In the genomic region with DNA sequence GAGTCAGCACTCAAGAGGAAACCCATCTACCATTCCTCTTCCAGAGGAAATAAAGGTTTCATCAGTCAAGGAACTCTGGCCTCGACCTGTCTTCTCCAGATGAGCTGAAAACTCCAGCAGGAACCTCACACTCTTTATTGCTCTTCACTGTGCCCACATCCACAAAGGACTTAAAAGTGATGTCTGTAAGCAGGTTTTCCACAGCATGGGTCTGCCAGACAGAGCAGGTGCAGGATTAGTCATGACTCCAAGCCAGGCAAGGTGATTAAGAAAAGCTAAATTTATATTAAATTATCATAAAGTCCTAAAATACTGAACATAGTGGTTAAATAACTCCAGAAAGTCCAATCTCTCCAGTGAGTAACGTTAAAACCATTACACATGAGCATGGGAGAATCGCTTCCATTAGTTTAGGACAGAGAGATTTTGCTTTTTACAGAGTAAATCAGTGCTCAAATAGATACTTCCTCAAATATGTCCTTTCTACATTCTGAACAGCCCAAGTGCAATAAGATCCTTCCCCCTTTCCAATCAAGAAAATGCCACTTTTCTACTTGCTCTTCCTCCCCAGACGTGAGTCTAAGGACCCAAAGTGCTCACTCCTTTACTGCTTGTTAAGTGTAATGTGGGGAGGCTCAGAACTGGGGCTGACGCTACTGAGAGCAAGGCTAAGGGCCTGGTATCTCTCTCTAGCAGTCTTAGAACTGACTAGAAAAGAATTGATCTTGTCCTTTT, we compare ENCODE assay signal across 32 cellular contexts. TPM values are rescaled to one million over a fixed set of nuclear protein-coding genes. Genes with fewer than 3 reads are reported as not detected.
DNase-seq lines count a peak whose midpoint lies in the region; ATAC-seq and TF ChIP-seq lines count a peak whose summit lies in the region.
"Had no signal": no experiment of that assay in that cellular context is flagged by ENCODE, and none has a peak within 500 bp of the region (broad histone marks: within the 10 kb centered on the region; RNA-seq: fewer than 3 reads in every experiment).

No MANE protein-coding gene starts in this region.

- no peak overlapping the region for H3K4me3 ChIP-seq in right atrium auricular region
- no peak overlapping the region for H3K4me3 ChIP-seq in left lung
- H3K4me3 ChIP-seq in upper lobe of right lung, result no peak overlapping the region
- H3K4me3 ChIP-seq: breast epithelium, colonic mucosa, esophagus squamous epithelium, skin epidermis had no signal

- H3K27ac ChIP-seq in right atrium auricular region, result no peak overlapping the region
- peak overlapping the region in 1 of 2 donors; percentile 45 for H3K27ac ChIP-seq in left lung
- peak overlapping the region; percentile 31 for H3K27ac ChIP-seq in upper lobe of right lung
- H3K27ac ChIP-seq: breast epithelium, colonic mucosa, VCaP had no signal

- intact Hi-C loops in Right ventricle myocardium inferior (cut with DNase I) (no loop called here), left lung (cut with DNase I) (no loop called here), upper lobe of right lung (cut with DNase I) (no loop called here), posterior vena cava (cut with DNase I) (no loop called here)

- H3K9me3 ChIP-seq in right atrium auricular region (no peaks in the 10 kb centered on the region), left lung (no peaks in the 10 kb centered on the region), upper lobe of right lung (no peaks in the 10 kb centered on the region)
- H3K9me3 ChIP-seq: BE2C, breast epithelium, colonic mucosa, esophagus squamous epithelium had no signal

- no peak for TF ChIP-seq CTCF in right atrium auricular region (IDR thresholded peaks at IDR 0.05)
- no peak for TF ChIP-seq CTCF in left lung (IDR thresholded peaks at IDR 0.05)
- no peak for TF ChIP-seq CTCF in upper lobe of right lung (IDR thresholded peaks at IDR 0.05)

- H3K27me3 ChIP-seq in right atrium auricular region (no peaks in the 10 kb centered on the region), left lung (no peaks in the 10 kb centered on the region), upper lobe of right lung (no peaks in the 10 kb centered on the region)
- H3K27me3 ChIP-seq: BE2C, breast epithelium, colonic mucosa, esophagus squamous epithelium had no signal

- ATAC-seq in Right ventricle myocardium inferior (peak; percentile 23), left lung (peak; percentile 46), upper lobe of right lung (peak; percentile 59), HG03108 (IDR thresholded peaks at IDR 0.05; ENCODE audit: unreplicated experiment) (no peak)
- ATAC-seq: effector memory CD8-positive, alpha-beta T cell had no signal

- H3K36me3 ChIP-seq in right atrium auricular region (peaks cover 12% of the 10 kb centered on the region), left lung (no peaks in the 10 kb centered on the region), upper lobe of right lung (peaks cover 9% of the 10 kb centered on the region)
- H3K36me3 ChIP-seq: BE2C, breast epithelium, colonic mucosa had no signal

- H3K4me1 ChIP-seq in right atrium auricular region (no peaks in the 10 kb centered on the region), left lung (no peaks in the 10 kb centered on the region), upper lobe of right lung (peaks cover 6% of the 10 kb centered on the region)
- H3K4me1 ChIP-seq: BE2C, breast epithelium, colonic mucosa, esophagus squamous epithelium had no signal

- no peak for DNase-seq in Right ventricle myocardium inferior (ENCODE audit: missing footprints)
- DNase-seq in right atrium auricular region (ENCODE audit: low spot score), result no peak
- peak; percentile 17 for DNase-seq in NOMO-1 treated with dmso at 0.1 percent for 144 hours (lab: John Stamatoyannopoulos, UW; ENCODE audit: unreplicated experiment)
- no peak for DNase-seq in left lung
- no peak for DNase-seq in upper lobe of right lung
- no peak for DNase-seq in posterior vena cava (ENCODE audit: low spot score)
- DNase-seq in NCI-H2029 treated with DMSO at 0.1 percent for 48 hours (lab: John Stamatoyannopoulos, UW), result no peak
- DNase-seq: activated CD4-positive, alpha-beta T cell treated with anti-CD3 and anti-CD28 coated beads, Interleukin-2, amount 10 ng/mL, durations not matched to agents 24 days and 14 days; activated naive CD4-positive, alpha-beta T cell treated with anti-CD3 and anti-CD28 coated beads, Interleukin-2, amount 10 ng/mL, durations not matched to agents 7 days and 5 days; activated T-cell treated with anti-CD3 and anti-CD28 coated beads, Interleukin-2, amount 50 U/mL, for 48 hours; amygdala; BE2C; colonic mucosa; COR-L47; DMS79; effector memory CD8-positive, alpha-beta T cell; esophagus squamous epithelium; GOT3; hippocampal formation; KG1; left ventricle myocardium superior; NCI-H1048; NCI-H1930; NCI-H226; NCI-H748 treated with DMSO at 0.1 percent for 48 hours; posterior cingulate gyrus; T-helper 2 cell; trophoblast cell had no signal

RNA-seq across cellular contexts. Expression of gene CKAP5, which starts 10.7 kb away (rescaled TPM):
- total RNA-seq in Right ventricle myocardium inferior (70.3 TPM), right atrium auricular region (10 to 100 TPM; 30.9 to 43.2 TPM), left lung (10 to 100 TPM; 58.8 to 84.1 TPM), upper lobe of right lung (56.3 TPM), posterior vena cava (10 to 100 TPM; 56.8 to 66.4 TPM)
